2 cellular contexts compared by ENCODE assay signal in the genomic region with DNA sequence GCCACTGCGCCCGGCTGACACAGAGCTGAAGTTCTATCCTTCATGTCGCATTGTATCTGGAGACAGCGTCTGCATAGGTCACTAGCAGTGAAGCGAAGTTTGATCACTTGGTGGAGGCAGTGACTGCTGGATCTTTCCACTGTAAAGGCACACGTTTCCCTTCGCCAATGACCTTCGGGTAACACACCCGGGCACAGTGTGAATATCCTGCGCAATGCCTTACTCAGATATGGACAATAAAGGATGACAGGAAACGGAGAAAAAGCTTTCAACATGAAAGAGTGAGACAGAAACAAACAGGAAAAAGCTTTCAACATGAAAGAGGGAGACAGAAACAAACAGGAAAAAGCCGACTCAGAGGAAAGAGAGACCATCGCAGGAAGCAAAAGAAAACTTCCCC.
TF ChIP-seq lines count a peak whose summit lies in the region.

No MANE protein-coding gene starts in this region.

TF ChIP-seq in WTC11, 78 proteins besides CTCF, POLR2A, EP300 and RAD21 (continued from another document):
- TF ChIP-seq, protein P1, sequence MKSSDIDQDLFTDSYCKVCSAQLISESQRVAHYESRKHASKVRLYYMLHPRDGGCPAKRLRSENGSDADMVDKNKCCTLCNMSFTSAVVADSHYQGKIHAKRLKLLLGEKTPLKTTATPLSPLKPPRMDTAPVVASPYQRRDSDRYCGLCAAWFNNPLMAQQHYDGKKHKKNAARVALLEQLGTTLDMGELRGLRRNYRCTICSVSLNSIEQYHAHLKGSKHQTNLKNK (CRISPR knock-in tag; IDR thresholded peaks at IDR 0.05) = no peak
- no peak for TF ChIP-seq ERG (CRISPR knock-in tag; IDR thresholded peaks at IDR 0.05)
- TF ChIP-seq IRF1 (CRISPR knock-in tag; IDR thresholded peaks at IDR 0.05) = no peak
- no peak for TF ChIP-seq ELF4 (CRISPR knock-in tag; IDR thresholded peaks at IDR 0.05; ENCODE audit: low read depth)
- TF ChIP-seq, protein P2, sequence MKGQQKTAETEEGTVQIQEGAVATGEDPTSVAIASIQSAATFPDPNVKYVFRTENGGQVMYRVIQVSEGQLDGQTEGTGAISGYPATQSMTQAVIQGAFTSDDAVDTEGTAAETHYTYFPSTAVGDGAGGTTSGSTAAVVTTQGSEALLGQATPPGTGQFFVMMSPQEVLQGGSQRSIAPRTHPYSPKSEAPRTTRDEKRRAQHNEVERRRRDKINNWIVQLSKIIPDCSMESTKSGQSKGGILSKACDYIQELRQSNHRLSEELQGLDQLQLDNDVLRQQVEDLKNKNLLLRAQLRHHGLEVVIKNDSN (CRISPR knock-in tag; IDR thresholded peaks at IDR 0.05) = no peak

TF ChIP-seq in endothelial cell of umbilical vein, 7 proteins besides CTCF, POLR2A, EP300 and RAD21 (continued from another document):
- no peak for TF ChIP-seq MYC (IDR thresholded peaks at IDR 0.05; ENCODE audit: low read depth, low read length)
TF ChIP-seq in endothelial cell of umbilical vein: peak in this region for 0.
